ENCODE assay signal across 8 cellular contexts in genomic region chr3:143849854-143850549, GRCh38. TPM values are rescaled to one million over a fixed set of nuclear protein-coding genes. Genes with fewer than 3 reads are reported as not detected.
A peak's percentile ranks its signal among the peaks of the same experiment; 100 is the strongest.
DNase-seq lines count a peak whose midpoint lies in the region; ATAC-seq and TF ChIP-seq lines count a peak whose summit lies in the region.

No MANE protein-coding gene starts in this region.

- H3K4me1 ChIP-seq in MM.1S (ENCODE audit: low read length) (peaks cover 50% of the 10 kb centered on the region), body of pancreas (no peaks in the 10 kb centered on the region)

- H4K20me1 ChIP-seq in MM.1S (ENCODE audit: insufficient read depth, low read length), result no peaks in the 10 kb centered on the region

- H3K4me3 ChIP-seq in MM.1S (ENCODE audit: low read length) (peak overlapping the region; percentile 17), fibroblast of villous mesenchyme (ENCODE audit: low read depth, low read length) (no peak overlapping the region), body of pancreas (no peak overlapping the region)

- peak overlapping the region; percentile 77 for H3K4me2 ChIP-seq in MM.1S (ENCODE audit: low read depth, low read length)

- H3K27me3 ChIP-seq in MM.1S (replicated peaks; ENCODE audit: insufficient read depth, low read length) (no peaks in the 10 kb centered on the region), body of pancreas (no peaks in the 10 kb centered on the region)

- TF ChIP-seq CTCF in MM.1S (IDR thresholded peaks at IDR 0.05; ENCODE audit: low read length), result no peak
- TF ChIP-seq CTCF in fibroblast of villous mesenchyme (IDR thresholded peaks at IDR 0.05; ENCODE audit: insufficient read depth, low read depth, low read length), result no peak
- TF ChIP-seq CTCF in body of pancreas (IDR thresholded peaks at IDR 0.05), result no peak

- no peak for TF ChIP-seq POLR2A in body of pancreas (IDR thresholded peaks at IDR 0.05)

- WGBS in body of pancreas, 2 donors, result 32 to 43% methylated on average over 4 of the region's 4 CpGs

- H3K27ac ChIP-seq in MM.1S (ENCODE audit: low read length) (peak overlapping the region; percentile 38), body of pancreas (no peak overlapping the region)

- peaks cover 32% of the 10 kb centered on the region for H3F3A ChIP-seq in MM.1S (ENCODE audit: insufficient read depth, low read length)

- intact Hi-C loops in body of pancreas (cut with DNase I), result no loop called here

- no peaks in the 10 kb centered on the region for H3K36me3 ChIP-seq in MM.1S (replicated peaks; ENCODE audit: insufficient read depth, low read length)
- H3K36me3 ChIP-seq in body of pancreas (replicated peaks in 1 of 2; ENCODE audit: insufficient read depth in 1 of 2, low read depth in 2 of 2), result no peaks in the 10 kb centered on the region

- ATAC-seq in GM21390 (IDR thresholded peaks at IDR 0.05; ENCODE audit: unreplicated experiment), result peak; percentile 43
- no peak for ATAC-seq in body of pancreas

- no peaks in the 10 kb centered on the region for H3K9me2 ChIP-seq in MM.1S (replicated peaks; ENCODE audit: insufficient read depth, low read length)

- peak; percentile 32 to 52 for DNase-seq in AML-193 (lab: John Stamatoyannopoulos, UW)
- peak; percentile 88 for DNase-seq in MM.1S
- DNase-seq in fibroblast of villous mesenchyme (ENCODE audit: low read depth), result peak; percentile 86
- DNase-seq in middle frontal gyrus (ENCODE audit: extremely low spot score, low spot score), result no peak
- no peak for DNase-seq in body of pancreas
- no peak for DNase-seq in NCI-H1436 (lab: John Stamatoyannopoulos, UW)
- DNase-seq in stimulated activated CD4-positive, alpha-beta T cell treated with anti-CD3 and anti-CD28 coated beads, Interleukin-12 subunit alpha, Interleukin-12 subunit beta, amount 100 ng/mL, for 4 hours, result no peak

- no peak overlapping the region for H3K9ac ChIP-seq in MM.1S (ENCODE audit: low read length)

- H3K9me3 ChIP-seq in MM.1S (replicated peaks; ENCODE audit: insufficient read depth, low read length) (no peaks in the 10 kb centered on the region), body of pancreas (no peaks in the 10 kb centered on the region)

- peak overlapping the region; percentile 32 for H2AFZ ChIP-seq in MM.1S (ENCODE audit: low read length)

- H3K79me2 ChIP-seq in MM.1S (ENCODE audit: low read length), result peaks cover 24% of the 10 kb centered on the region

RNA-seq across cellular contexts. Expression of gene SLC9A9, which starts 1.7 kb away (rescaled TPM):
- 2.9 and 3.5 TPM in 2 replicates for total RNA-seq in fibroblast of villous mesenchyme
- 1 to 10 TPM; 1.6 to 2.3 TPM for total RNA-seq in body of pancreas

Comparison
In these comparisons a context has a peak if more than half of its experiments do, and no peak if none do; other contexts are left out.
1. DNase-seq: peak in AML-193 (2 of 2), MM.1S (single experiment) and fibroblast of villous mesenchyme (single experiment); none in middle frontal gyrus (single experiment), body of pancreas (0 of 4), NCI-H1436 (single experiment) and stimulated activated CD4-positive, alpha-beta T cell treated with anti-CD3 and anti-CD28 coated beads, Interleukin-12 subunit alpha, Interleukin-12 subunit beta, amount 100 ng/mL, for 4 hours (single experiment).